ENCODE assay signal across 8 cellular contexts in the genomic region with DNA sequence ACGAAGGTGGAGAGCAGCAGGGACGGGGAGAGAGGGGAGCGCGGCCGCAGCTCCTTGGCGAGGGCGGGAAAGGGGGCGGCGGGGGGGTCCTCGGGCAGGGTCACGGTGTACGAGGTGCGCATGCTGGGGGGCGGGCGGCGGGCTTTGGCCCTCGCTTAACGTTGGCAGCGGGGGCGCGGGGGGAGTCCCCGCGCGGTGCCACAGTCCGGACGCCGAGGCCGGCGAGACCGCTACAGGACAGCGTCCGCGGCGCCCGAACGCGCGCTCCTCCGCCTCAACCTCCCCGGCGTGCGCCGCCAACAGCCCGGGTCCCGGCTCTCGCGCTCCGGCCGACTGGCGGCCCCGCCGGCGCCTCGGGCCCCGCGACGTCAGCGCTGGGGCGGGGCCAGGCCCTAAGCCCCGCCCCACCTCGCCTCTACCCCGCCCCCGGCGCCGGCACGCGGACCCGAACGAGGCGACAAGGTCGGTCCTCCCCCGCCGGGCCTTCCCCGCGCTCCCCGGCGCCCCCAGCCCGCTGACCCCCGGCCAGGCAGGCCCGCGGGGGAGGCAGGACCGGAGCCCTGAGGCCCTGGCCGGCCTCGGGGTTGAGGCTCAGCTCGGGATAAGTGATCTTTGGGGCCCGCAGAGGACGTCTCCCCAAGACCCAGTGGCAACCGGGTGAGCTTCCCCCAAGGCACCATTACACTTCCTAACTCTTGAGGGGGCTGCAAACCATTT. TPM values are rescaled to one million over a fixed set of nuclear protein-coding genes. Genes with fewer than 3 reads are reported as not detected.
DNase-seq lines count a peak whose midpoint lies in the region; ATAC-seq and TF ChIP-seq lines count a peak whose summit lies in the region.

No MANE protein-coding gene starts in this region.

- H3K9me3 ChIP-seq in IMR-90 (ENCODE audit: control insufficient read depth, insufficient read depth, low read length) (no peaks in the 10 kb centered on the region), lower lobe of right lung (no peaks in the 10 kb centered on the region)

- CTCF ChIA-PET in IMR-90 (lab: Yijun Ruan, JAX), result interaction anchor here (0.7 to 1.7 kb wide), 5 partner anchors 8 to 111 kb away, joined by 3 to 11 read pairs (median 3); partner anchors contain the start of gene C1QTNF5

- peak overlapping the region; percentile 86 for H2AK9ac ChIP-seq in IMR-90 (replicated peaks; ENCODE audit: low read depth, low read length, poor library complexity)

- H3K4me1 ChIP-seq in IMR-90 (ENCODE audit: control insufficient read depth, insufficient read depth, low read length) (peaks cover 34% of the 10 kb centered on the region), lower lobe of right lung (peaks cover 49% of the 10 kb centered on the region)

- H2AK5ac ChIP-seq in IMR-90 (ENCODE audit: low read depth, low read length), result peak overlapping the region; percentile 51; the same call in 1 of the 2 replicates

- 4% methylated on average over 8 of the region's 88 CpGs; no CpG with 5 or more reads in 1 of the 2 experiments for WGBS in IMR-90 (ENCODE audit: extremely low coverage in 2 of 2, insufficient read length in 1 of 2), 2 experiments

- H4K5ac ChIP-seq in IMR-90 (ENCODE audit: low read depth, low read length), result no peak overlapping the region

- H3K9me1 ChIP-seq in IMR-90 (ENCODE audit: insufficient read depth, low read length), result peaks cover 37% of the 10 kb centered on the region

- peak; percentile 76 for ATAC-seq in IMR-90 (ENCODE audit: low read depth)
- ATAC-seq in lower lobe of right lung, result peak; percentile 78 to 83
- ATAC-seq in HG02884 (IDR thresholded peaks at IDR 0.05; ENCODE audit: unreplicated experiment), result no peak
- ATAC-seq in GM18907 (IDR thresholded peaks at IDR 0.05; ENCODE audit: unreplicated experiment), result no peak

- no peak overlapping the region for H3K9ac ChIP-seq in IMR-90 (ENCODE audit: low read depth, low read length)

- TF ChIP-seq CTCF in IMR-90 (conservative IDR thresholded peaks at IDR 0.05; ENCODE audit: low read depth, low read length) (no peak), lower lobe of right lung (IDR thresholded peaks at IDR 0.05) (no peak)

- intact Hi-C loops in IMR-90 (cut with micrococcal nuclease) (loop anchor here (10.0 kb wide), 1 partner anchor 361 kb away; the partner anchor contains the start of gene NECTIN1), lower lobe of right lung (cut with DNase I) (no loop called here)
- intact Hi-C loops in dendritic cell treated with granulocyte-macrophage colony-stimulating factor and Interleukin-4, amounts not matched to agents 40 ng/mL and 50 ng/mL, for 4 days (cut with micrococcal nuclease), result no loop called here

- H3K14ac ChIP-seq in IMR-90 (replicated peaks; ENCODE audit: low read depth, low read length), result peak overlapping the region; percentile 68

- no peaks in the 10 kb centered on the region for H3K9me3 Mint-ChIP-seq in dendritic cell treated with granulocyte-macrophage colony-stimulating factor and Interleukin-4, amounts not matched to agents 40 ng/mL and 50 ng/mL, for 4 days

- peak overlapping the region; percentile 80; the same call in 1 of the 3 replicates for H2BK15ac ChIP-seq in IMR-90 (ENCODE audit: low read depth, low read length)

- peak overlapping the region; percentile 50 for H3K4me3 Mint-ChIP-seq in dendritic cell treated with granulocyte-macrophage colony-stimulating factor and Interleukin-4, amounts not matched to agents 40 ng/mL and 50 ng/mL, for 4 days

- no peak overlapping the region for H2BK5ac ChIP-seq in IMR-90 (ENCODE audit: low read depth, low read length, poor library complexity, severe bottlenecking)

- H3K4me2 ChIP-seq in IMR-90 (ENCODE audit: low read depth, low read length), result peak overlapping the region; percentile 20

- H4K20me1 ChIP-seq in IMR-90 (ENCODE audit: insufficient read depth, low read length), result peaks cover 12% of the 10 kb centered on the region

- no peak overlapping the region for H3K18ac ChIP-seq in IMR-90 (ENCODE audit: low read depth, low read length)

- peaks cover 0 to 9% of the 10 kb centered on the region in 2 experiments; a peak in 1 of 4 replicates for H3K79me1 ChIP-seq in IMR-90 (ENCODE audit: low read depth in 1 of 2, low read length in 2 of 2)

- no peaks in the 10 kb centered on the region for H3K36me3 Mint-ChIP-seq in dendritic cell treated with granulocyte-macrophage colony-stimulating factor and Interleukin-4, amounts not matched to agents 40 ng/mL and 50 ng/mL, for 4 days (ENCODE audit: low read depth)

- H3K4ac ChIP-seq in IMR-90 (ENCODE audit: low read depth, low read length), result peak overlapping the region; percentile 40

- peaks cover 70% of the 10 kb centered on the region for H3K27me3 Mint-ChIP-seq in dendritic cell treated with granulocyte-macrophage colony-stimulating factor and Interleukin-4, amounts not matched to agents 40 ng/mL and 50 ng/mL, for 4 days

- no TSS peak for BruUV-seq in IMR-90 (replicated peaks; lab: Mats Ljungman, UMichigan)

- H3K23ac ChIP-seq in IMR-90 (ENCODE audit: low read depth, low read length), result no peak overlapping the region

- H3K36me3 ChIP-seq in IMR-90 (ENCODE audit: control insufficient read depth, insufficient read depth, low read length) (no peaks in the 10 kb centered on the region), lower lobe of right lung (no peaks in the 10 kb centered on the region)

- H3K4me3 ChIP-seq in IMR-90 (ENCODE audit: insufficient read depth, low read depth, low read length), result peak overlapping the region; percentile 38
- peak overlapping the region; percentile 51 for H3K4me3 ChIP-seq in lower lobe of right lung

- no peak overlapping the region for H3K56ac ChIP-seq in IMR-90 (ENCODE audit: extremely low read depth, insufficient read depth, low read length)

- H3K27me3 ChIP-seq in IMR-90 (ENCODE audit: control insufficient read depth, insufficient read depth, low read length) (no peaks in the 10 kb centered on the region), lower lobe of right lung (ENCODE audit: low read depth) (peaks cover 21% of the 10 kb centered on the region)

- H4K91ac ChIP-seq in IMR-90 (ENCODE audit: insufficient read depth, low read depth, low read length), result peak overlapping the region; percentile 12; the same call in 1 of the 2 replicates

- dilution Hi-C loops in IMR-90 (cut with HindIII; ENCODE audit: low sequenced_read_pairs, unreplicated experiment), result no loop called here

- DNase-seq in DMS53 (lab: John Stamatoyannopoulos, UW), result peak; percentile 87
- DNase-seq in IMR-90, result no peak
- peak; percentile 63 for DNase-seq in activated CD4-positive, alpha-beta T cell treated with anti-CD3 and anti-CD28 coated beads for 48 hours
- DNase-seq in lower lobe of right lung, result peak; percentile 70
- DNase-seq in stimulated activated CD4-positive, alpha-beta T cell treated with anti-CD3 and anti-CD28 coated beads, TNF-alpha, amount 100 ng/mL, for 4 hours (ENCODE audit: low read depth in 3 of 3), result peak; percentile 37 to 50 (median 47)

- H2AFZ ChIP-seq in IMR-90 (replicated peaks; ENCODE audit: low read length, poor library complexity), result peak overlapping the region; percentile 87

- H2BK20ac ChIP-seq in IMR-90 (ENCODE audit: low read depth, low read length), result 0 out of 2 replicates have a peak overlapping the region, but pooled peaks have one; percentile 29

- POLR2A ChIA-PET in IMR-90 (lab: Charles Lee; ENCODE audit: unreplicated experiment), result interaction anchor here (0.6 kb wide), 1 partner anchor 244 kb away, joined by 3 read pairs; no protein-coding TSS in a partner anchor

- H3K4me1 Mint-ChIP-seq in dendritic cell treated with granulocyte-macrophage colony-stimulating factor and Interleukin-4, amounts not matched to agents 40 ng/mL and 50 ng/mL, for 4 days (ENCODE audit: low read depth), result peaks cover 40% of the 10 kb centered on the region

- H2BK120ac ChIP-seq in IMR-90 (ENCODE audit: low read depth, low read length), result peak overlapping the region; percentile 8; the same call in 1 of the 2 replicates

- H3K27ac Mint-ChIP-seq in dendritic cell treated with granulocyte-macrophage colony-stimulating factor and Interleukin-4, amounts not matched to agents 40 ng/mL and 50 ng/mL, for 4 days, result no peak overlapping the region

- no peak for TF ChIP-seq RAD21 in IMR-90 (IDR thresholded peaks at IDR 0.05; ENCODE audit: low read length)

- TF ChIP-seq POLR2A in IMR-90 (IDR thresholded peaks at IDR 0.05; ENCODE audit: low read depth, low read length), result no peak

- peak overlapping the region in 1 of 2 experiments; percentile 74; a peak in 1 of 4 replicates for H4K8ac ChIP-seq in IMR-90 (ENCODE audit: low read depth in 2 of 2, low read length in 2 of 2)

- in situ Hi-C loops in IMR-90 (cut with MboI; ENCODE audit: low sequenced_read_pairs), result loop anchor here (25.0 kb wide), 1 partner anchor 748 kb away; no protein-coding TSS in a partner anchor

- H3K27ac ChIP-seq in IMR-90 (ENCODE audit: insufficient read depth, low read length) (no peak overlapping the region), lower lobe of right lung (no peak overlapping the region)

TF ChIP-seq in IMR-90, 13 proteins besides CTCF, POLR2A, EP300 and RAD21 (continues in another document):
- TF ChIP-seq CEBPB (IDR thresholded peaks at IDR 0.05; ENCODE audit: low read depth, low read length) (no peak), MAFK (IDR thresholded peaks at IDR 0.05; ENCODE audit: low read depth, low read length) (no peak)

RNA-seq across cellular contexts. Expression of gene USP2, which starts 17.5 kb away (rescaled TPM):
- under 0.01 and 0.18 TPM in 2 replicates for total RNA-seq in IMR-90 (2012; rRNA removed)
- polyA plus RNA-seq in IMR-90 (2012; rRNA removed), result 0.63 and 0.79 TPM in 2 replicates
- polyA plus RNA-seq in IMR-90 (2012; cell fraction: cytosol; rRNA removed), result 0.25 and 0.74 TPM in 2 replicates
- 1.8 and 3.1 TPM in 2 replicates for polyA plus RNA-seq in IMR-90 (2012; cell fraction: nucleus; rRNA removed; ENCODE audit: low replicate concordance)
- 5.1 TPM for total RNA-seq in lower lobe of right lung

RNA-seq across cellular contexts. Expression of gene MFRP, which starts 17.5 kb away (rescaled TPM):
- total RNA-seq in IMR-90 (2012; rRNA removed) (not detected in 2 replicates), lower lobe of right lung (not detected)
- polyA plus RNA-seq in IMR-90 (2012; rRNA removed), result not detected in 2 replicates
- polyA plus RNA-seq in IMR-90 (2012; cell fraction: cytosol; rRNA removed), result 0.02 and 0.05 TPM in 2 replicates
- not detected in 2 replicates for polyA plus RNA-seq in IMR-90 (2012; cell fraction: nucleus; rRNA removed; ENCODE audit: low replicate concordance)

RNA-seq across cellular contexts. Expression of gene C1QTNF5, which starts 23.3 kb away (rescaled TPM):
- total RNA-seq in IMR-90 (2012; rRNA removed) (1.9 and 2.0 TPM in 2 replicates), lower lobe of right lung (28.2 TPM)
- 5.4 and 5.8 TPM in 2 replicates for polyA plus RNA-seq in IMR-90 (2012; rRNA removed)
- 5.1 and 9.5 TPM in 2 replicates for polyA plus RNA-seq in IMR-90 (2012; cell fraction: cytosol; rRNA removed)
- polyA plus RNA-seq in IMR-90 (2012; cell fraction: nucleus; rRNA removed; ENCODE audit: low replicate concordance), result 5.6 and 7.4 TPM in 2 replicates

RNA-seq across cellular contexts. Expression of gene RNF26, which starts 29.7 kb away (rescaled TPM):
- 3.4 and 3.6 TPM in 2 replicates for total RNA-seq in IMR-90 (2012; rRNA removed)
- 36.7 and 38.1 TPM in 2 replicates for polyA plus RNA-seq in IMR-90 (2012; rRNA removed)
- 34.0 and 44.0 TPM in 2 replicates for polyA plus RNA-seq in IMR-90 (2012; cell fraction: cytosol; rRNA removed)
- polyA plus RNA-seq in IMR-90 (2012; cell fraction: nucleus; rRNA removed; ENCODE audit: low replicate concordance), result 7.8 and 14.3 TPM in 2 replicates
- 19.3 TPM for total RNA-seq in lower lobe of right lung

RNA-seq across cellular contexts. Expression of gene MCAM, which starts 47.1 kb away (rescaled TPM):
- total RNA-seq in IMR-90 (2012; rRNA removed) (131 and 165 TPM in 2 replicates), lower lobe of right lung (67.1 TPM)
- 79.4 and 95.1 TPM in 2 replicates for polyA plus RNA-seq in IMR-90 (2012; rRNA removed)
- 197 and 220 TPM in 2 replicates for polyA plus RNA-seq in IMR-90 (2012; cell fraction: cytosol; rRNA removed)
- polyA plus RNA-seq in IMR-90 (2012; cell fraction: nucleus; rRNA removed; ENCODE audit: low replicate concordance), result 58.2 and 150 TPM in 2 replicates

Comparison
In these comparisons a context has a peak if more than half of its experiments do, and no peak if none do; other contexts are left out.
1. ATAC-seq: peak in IMR-90 (single experiment) and lower lobe of right lung (2 of 2); none in HG02884 (single experiment) and GM18907 (single experiment).